8 cellular contexts compared by ENCODE assay signal in genomic region chr2:85327757-85328617, GRCh38. TPM values are rescaled to one million over a fixed set of nuclear protein-coding genes. Genes with fewer than 3 reads are reported as not detected.
DNase-seq lines count a peak whose midpoint lies in the region; ATAC-seq, FAIRE-seq and TF ChIP-seq lines count a peak whose summit lies in the region.

TSS of gene TGOLN2 (minus strand) at chr2:85327989. CDS start at chr2:85327962, 27 bp downstream.

- H3K4me1 ChIP-seq in Loucy (ENCODE audit: insufficient read depth, low read length, poor library complexity, severe bottlenecking) (peaks cover 33% of the 10 kb centered on the region), RWPE2 (ENCODE audit: insufficient read depth, poor library complexity, severe bottlenecking) (peaks cover 10% of the 10 kb centered on the region)

- no peaks in the 10 kb centered on the region for H3K27me3 Mint-ChIP-seq in activated T-helper 2 cell treated with anti-CD3 and anti-CD28 coated beads, Interferon-gamma antibody, Interleukin-2, Interleukin-4, amounts not matched to agents 10 μg/mL and 5 μg/mL and 100 μg/mL, durations not matched to agents 14 hours and 24 hours and 36 hours (ENCODE audit: low read depth)
- H3K27me3 Mint-ChIP-seq in natural killer cell (ENCODE audit: low read depth in 2 of 2) = no peaks in the 10 kb centered on the region

- H3K27me3 ChIP-seq in Loucy (ENCODE audit: insufficient read depth, low read length, poor library complexity, severe bottlenecking) (no peaks in the 10 kb centered on the region), RWPE2 (ENCODE audit: insufficient read depth, poor library complexity, severe bottlenecking) (no peaks in the 10 kb centered on the region)

- peak within 1 kb of the TSS; percentile 82 for H3K4me3 ChIP-seq in Loucy (ENCODE audit: low read length, poor library complexity, severe bottlenecking)
- H3K4me3 ChIP-seq in RWPE2 (ENCODE audit: severe bottlenecking) = peak within 1 kb of the TSS; percentile 52

- peak within 1 kb of the TSS; percentile 50 for H3K27ac ChIP-seq in RWPE2 (ENCODE audit: poor library complexity, severe bottlenecking)

- FAIRE-seq in H54 (lab: Jason Lieb, UNC) = no peak

- peak; percentile 76 for TF ChIP-seq POLR2A in H54 (IDR thresholded peaks at IDR 0.05; ENCODE audit: low read depth, low read length)

- intact Hi-C loops in activated T-helper 2 cell treated with anti-CD3 and anti-CD28 coated beads, Interferon-gamma antibody, Interleukin-2, Interleukin-4, amounts not matched to agents 10 μg/mL and 5 μg/mL and 100 μg/mL, durations not matched to agents 14 hours and 24 hours and 36 hours (cut with micrococcal nuclease) = loop anchor here (1.0 to 5.0 kb wide), 5 partner anchors 26 to 867 kb away; partner anchors contain the start of genes ELMOD3, IMMT, MAT2A and RETSAT
- intact Hi-C loops in natural killer cell (cut with micrococcal nuclease) = loop anchor here (1.0 to 2.0 kb wide), 2 partner anchors 26 to 233 kb away; partner anchors contain the start of genes ELMOD3, GGCX and RETSAT

- H4K20me1 ChIP-seq in Loucy (ENCODE audit: insufficient read depth, low read length, poor library complexity, severe bottlenecking) = peaks cover 44% of the 10 kb centered on the region

- no peaks in the 10 kb centered on the region for H3K9me3 Mint-ChIP-seq in activated T-helper 2 cell treated with anti-CD3 and anti-CD28 coated beads, Interferon-gamma antibody, Interleukin-2, Interleukin-4, amounts not matched to agents 10 μg/mL and 5 μg/mL and 100 μg/mL, durations not matched to agents 14 hours and 24 hours and 36 hours
- H3K9me3 Mint-ChIP-seq in natural killer cell = no peaks in the 10 kb centered on the region

- no peaks in the 10 kb centered on the region for H3K9me2 ChIP-seq in Loucy (replicated peaks; ENCODE audit: low read depth, low read length)

- ATAC-seq in RWPE2 (ENCODE audit: low read depth) (peak; percentile 94), natural killer cell (peak; percentile 91 to 97 (median 92))

- no peaks in the 10 kb centered on the region for H3F3A ChIP-seq in Loucy (ENCODE audit: low read depth)

- peak within 1 kb of the TSS; percentile 100 for H3K4me3 Mint-ChIP-seq in activated T-helper 2 cell treated with anti-CD3 and anti-CD28 coated beads, Interferon-gamma antibody, Interleukin-2, Interleukin-4, amounts not matched to agents 10 μg/mL and 5 μg/mL and 100 μg/mL, durations not matched to agents 14 hours and 24 hours and 36 hours (ENCODE audit: low read depth)
- peak within 1 kb of the TSS; percentile 97 for H3K4me3 Mint-ChIP-seq in natural killer cell

- DNase-seq in ELF-1 (ENCODE audit: low read depth, low spot score) (peak; percentile 95), H54 (ENCODE audit: insufficient read length, low spot score) (peak; percentile 88), RWPE2 (ENCODE audit: low spot score) (peak; percentile 90), fibroblast of peridontal ligament (ENCODE audit: extremely low read depth) (peak; percentile 85), natural killer cell (peak; percentile 96)
- peak; percentile 91 for DNase-seq in activated T-helper 2 cell treated with anti-CD3 and anti-CD28 coated beads, Interferon-gamma antibody, Interleukin-2, Interleukin-4, amounts not matched to agents 10 μg/mL and 5 μg/mL and 100 μg/mL, durations not matched to agents 14 hours and 24 hours and 36 hours (ENCODE audit: low spot score)
- peak; percentile 86 to 95 (median 92) for DNase-seq in stimulated activated naive CD4-positive, alpha-beta T cell (lab: John Stamatoyannopoulos, UW)

- H3K27ac Mint-ChIP-seq in activated T-helper 2 cell treated with anti-CD3 and anti-CD28 coated beads, Interferon-gamma antibody, Interleukin-2, Interleukin-4, amounts not matched to agents 10 μg/mL and 5 μg/mL and 100 μg/mL, durations not matched to agents 14 hours and 24 hours and 36 hours = peak within 1 kb of the TSS; percentile 100
- H3K27ac Mint-ChIP-seq in natural killer cell = peak within 1 kb of the TSS; percentile 99 to 100

- peak within 1 kb of the TSS; percentile 90 for H3K9ac ChIP-seq in Loucy (ENCODE audit: low read depth, low read length, poor library complexity, severe bottlenecking)

- H3K9me3 ChIP-seq in Loucy (ENCODE audit: insufficient read depth, low read depth, low read length) = no peaks in the 10 kb centered on the region
- H3K9me3 ChIP-seq in RWPE2 (ENCODE audit: severe bottlenecking) = no peaks in the 10 kb centered on the region

- H3K36me3 ChIP-seq in Loucy (ENCODE audit: insufficient read depth, low read length) (peaks cover 17% of the 10 kb centered on the region; the same call in 1 of the 2 replicates), RWPE2 (ENCODE audit: low read depth) (peaks cover 39% of the 10 kb centered on the region)

- H3K4me1 Mint-ChIP-seq in activated T-helper 2 cell treated with anti-CD3 and anti-CD28 coated beads, Interferon-gamma antibody, Interleukin-2, Interleukin-4, amounts not matched to agents 10 μg/mL and 5 μg/mL and 100 μg/mL, durations not matched to agents 14 hours and 24 hours and 36 hours (ENCODE audit: low read depth) = peaks cover 44% of the 10 kb centered on the region
- peaks cover 60 to 62% of the 10 kb centered on the region in 2 donors for H3K4me1 Mint-ChIP-seq in natural killer cell

- H3K36me3 Mint-ChIP-seq in activated T-helper 2 cell treated with anti-CD3 and anti-CD28 coated beads, Interferon-gamma antibody, Interleukin-2, Interleukin-4, amounts not matched to agents 10 μg/mL and 5 μg/mL and 100 μg/mL, durations not matched to agents 14 hours and 24 hours and 36 hours (ENCODE audit: low read depth) = peaks cover 49% of the 10 kb centered on the region
- H3K36me3 Mint-ChIP-seq in natural killer cell = no peaks in the 10 kb centered on the region

- H3K4me2 ChIP-seq in Loucy (ENCODE audit: low read depth, low read length, poor library complexity, severe bottlenecking) = peak within 1 kb of the TSS; percentile 98

- peaks cover 58% of the 10 kb centered on the region for H3K79me2 ChIP-seq in Loucy (ENCODE audit: insufficient read depth, low read length)

- H2AFZ ChIP-seq in Loucy (ENCODE audit: low read length) = peak within 1 kb of the TSS; percentile 69

- TF ChIP-seq CTCF in Loucy (conservative IDR thresholded peaks at IDR 0.05; ENCODE audit: low read length) = no peak
- no peak for TF ChIP-seq CTCF in RWPE2 (IDR thresholded peaks at IDR 0.05; ENCODE audit: poor library complexity, severe bottlenecking)
- no peak for TF ChIP-seq CTCF in natural killer cell (IDR thresholded peaks at IDR 0.05)

RNA-seq across cellular contexts. Expression of gene TGOLN2, which starts in this region (rescaled TPM):
- 94.0 and 96.5 TPM in 2 replicates for total RNA-seq in activated T-helper 2 cell treated with anti-CD3 and anti-CD28 coated beads, Interferon-gamma antibody, Interleukin-2, Interleukin-4, amounts not matched to agents 10 μg/mL and 5 μg/mL and 100 μg/mL, durations not matched to agents 14 hours and 24 hours and 36 hours
- 100 to 1,000 TPM; 190 to 207 (median 194) TPM for total RNA-seq in natural killer cell

Comparison
In these comparisons a context has a peak if more than half of its experiments do, and no peak if none do; other contexts are left out.
1. Peak in every context shown above with its lines: DNase-seq, ATAC-seq, H3K4me3 ChIP-seq and H3K27ac ChIP-seq.